In the genomic region with DNA sequence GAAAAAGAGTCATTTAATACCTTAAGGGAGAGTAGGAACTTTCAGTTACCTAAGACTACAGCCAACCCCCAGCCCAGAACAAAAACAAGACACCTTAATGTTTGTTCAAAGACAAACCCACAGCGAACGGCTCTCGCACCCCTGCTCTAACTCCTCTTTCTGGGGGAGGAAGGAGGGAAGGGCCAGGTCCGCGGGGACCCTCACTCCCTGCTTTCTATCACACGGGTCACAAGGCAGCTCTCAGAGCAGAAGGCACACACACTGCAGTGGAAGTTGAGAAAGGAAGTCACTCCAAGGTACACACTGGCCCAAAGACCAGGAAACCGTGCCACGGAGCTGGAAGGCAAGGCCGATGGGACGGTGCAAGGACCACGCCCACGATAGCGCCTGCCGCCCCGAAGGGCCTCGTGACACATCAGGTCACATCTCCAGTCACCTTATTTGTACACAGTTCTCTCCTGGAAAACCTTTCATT, we compare ENCODE assay signal across 9 cellular contexts. TPM values are rescaled to one million over a fixed set of nuclear protein-coding genes. Genes with fewer than 3 reads are reported as not detected.
A peak's percentile ranks its signal among the peaks of the same experiment; 100 is the strongest.
DNase-seq lines count a peak whose midpoint lies in the region; ATAC-seq, FAIRE-seq and TF ChIP-seq lines count a peak whose summit lies in the region.
"Had no signal": no experiment of that assay in that cellular context is flagged by ENCODE, and none has a peak within 500 bp of the region (broad histone marks: within the 10 kb centered on the region; RNA-seq: fewer than 3 reads in every experiment).

No MANE protein-coding gene starts in this region.

- no peaks in the 10 kb centered on the region for H3K4me1 ChIP-seq in endodermal cell (ENCODE audit: control insufficient read depth, insufficient read depth, low read length)

- no peak overlapping the region for H3K9ac ChIP-seq in endodermal cell (ENCODE audit: extremely low read depth, low read length, poor library complexity, severe bottlenecking)

- H3K27me3 ChIP-seq in endodermal cell (ENCODE audit: control insufficient read depth, insufficient read depth, low read length, poor library complexity, severe bottlenecking) = no peaks in the 10 kb centered on the region

- ATAC-seq in GM19438 (IDR thresholded peaks at IDR 0.05; ENCODE audit: low read depth, unreplicated experiment) (peak; percentile 32), HG03139 (IDR thresholded peaks at IDR 0.05; ENCODE audit: unreplicated experiment) (peak; percentile 20), Right ventricle myocardium inferior (no peak)
- ATAC-seq: Panc1 had no signal

- no peaks in the 10 kb centered on the region for H3K9me3 ChIP-seq in endodermal cell (ENCODE audit: control insufficient read depth, low read length)

- peaks cover 73% of the 10 kb centered on the region for H3K36me3 ChIP-seq in endodermal cell (ENCODE audit: control insufficient read depth, insufficient read depth, low read length)

- H3K27ac ChIP-seq in endodermal cell (ENCODE audit: low read depth, low read length) = peak overlapping the region; percentile 73

- H3K9me3 Mint-ChIP-seq in endodermal cell = no peaks in the 10 kb centered on the region

- FAIRE-seq in D721Med (lab: Jason Lieb, UNC) = no peak

- no peaks in the 10 kb centered on the region for H3K27me3 Mint-ChIP-seq in endodermal cell (ENCODE audit: insufficient read depth)

- no peak overlapping the region for H3K4me3 ChIP-seq in endodermal cell (ENCODE audit: low read length)

- CTCF ChIA-PET in GM10248 (lab: Yijun Ruan, JAX) = interaction anchor here (0.7 to 14.8 kb wide), 21 partner anchors 9 to 247 kb away, joined by 3 to 165 read pairs (median 4); a partner anchor contains a TSS

- DNase-seq in GM10248 (ENCODE audit: extremely low spot score) (peak; percentile 45), endodermal cell (no peak), NCI-H2227 treated with DMSO at 0.1 percent for 48 hours (lab: John Stamatoyannopoulos, UW) (no peak), D721Med (ENCODE audit: insufficient read length, low spot score) (no peak), NCI-H2029 (lab: John Stamatoyannopoulos, UW) (no peak), Right ventricle myocardium inferior (ENCODE audit: missing footprints) (no peak)

- no peak for TF ChIP-seq CTCF in GM10248 (IDR thresholded peaks at IDR 0.05; ENCODE audit: control extremely low read depth, extremely low read depth, low read depth, missing control alignments)
- no peak for TF ChIP-seq CTCF in endodermal cell (conservative IDR thresholded peaks at IDR 0.05)
- TF ChIP-seq CTCF in D721Med (IDR thresholded peaks at IDR 0.05; ENCODE audit: insufficient read depth, missing control alignments) = no peak

- peaks cover 67% of the 10 kb centered on the region for H3K36me3 Mint-ChIP-seq in endodermal cell (ENCODE audit: low read depth)

- POLR2A ChIA-PET in GM10248 (lab: Yijun Ruan, JAX) = interaction anchor here (1.1 to 2.1 kb wide), 4 partner anchors 8 to 201 kb away, joined by 3 to 14 read pairs (median 4); a partner anchor contains a TSS

- intact Hi-C loops in Right ventricle myocardium inferior (cut with DNase I) = loop anchor here (10.0 kb wide), 1 partner anchor 113 kb away; no protein-coding TSS in a partner anchor

- no peak overlapping the region for H3K4me3 Mint-ChIP-seq in endodermal cell

- WGBS in endodermal cell (ENCODE audit: insufficient coverage in 1 of 2, insufficient read length in 1 of 2), 2 experiments = 92 to 97% methylated on average over 9 to 16 of the region's 16 CpGs

- no peaks in the 10 kb centered on the region for H3K4me1 Mint-ChIP-seq in endodermal cell

- no peak overlapping the region for H3K27ac Mint-ChIP-seq in endodermal cell

RNA-seq across cellular contexts. Expression of a gene that starts 10.0 kb away (rescaled TPM):
- not detected for total RNA-seq in endodermal cell
- polyA plus RNA-seq in endodermal cell (2013, experiment 1 of 2) = not detected
- polyA plus RNA-seq in endodermal cell (2013, experiment 2 of 2) = not detected
- total RNA-seq in Right ventricle myocardium inferior = not detected

RNA-seq across cellular contexts. Expression of a gene that starts 23.3 kb away (rescaled TPM):
- total RNA-seq in endodermal cell (100 to 1,000 TPM; 233 to 275 TPM), Right ventricle myocardium inferior (32.7 TPM)
- 183 TPM for polyA plus RNA-seq in endodermal cell (2013, experiment 1 of 2)
- polyA plus RNA-seq in endodermal cell (2013, experiment 2 of 2) = 179 TPM
